ENCODE assay signal across 8 cellular contexts in the genomic region with DNA sequence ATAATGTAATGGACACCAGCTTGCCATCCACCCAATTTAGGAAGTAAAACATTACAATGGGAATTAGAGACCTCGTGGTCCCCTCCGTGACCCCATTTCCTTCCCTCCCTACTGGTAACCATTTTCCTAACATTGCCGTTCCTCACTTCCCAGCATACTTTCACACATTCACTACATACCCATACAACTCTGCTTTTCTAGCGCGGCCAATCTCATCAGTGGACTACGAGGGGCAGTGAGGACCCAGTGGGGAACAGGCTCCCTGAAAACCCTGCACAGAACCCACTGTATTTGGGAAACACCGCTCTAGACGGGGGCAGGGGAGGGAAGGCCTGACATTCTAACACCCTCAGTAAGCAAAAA. TPM values are rescaled to one million over a fixed set of nuclear protein-coding genes. Genes with fewer than 3 reads are reported as not detected.
DNase-seq lines count a peak whose midpoint lies in the region; ATAC-seq, FAIRE-seq and TF ChIP-seq lines count a peak whose summit lies in the region.

No MANE protein-coding gene starts in this region.

- peaks cover 37% of the 10 kb centered on the region for H3K36me3 ChIP-seq in KOPT-K1 (ENCODE audit: insufficient read depth, low read length)
- H3K36me3 ChIP-seq in bronchial epithelial cell (ENCODE audit: control insufficient read depth, insufficient read depth, low read length) = peaks cover 2% of the 10 kb centered on the region
- H3K36me3 ChIP-seq in lung (ENCODE audit: control insufficient read depth in 2 of 2, insufficient read depth in 2 of 2, low read length in 2 of 2) = peaks cover 0 to 4% of the 10 kb centered on the region in 2 donors
- no peaks in the 10 kb centered on the region for H3K36me3 ChIP-seq in urinary bladder (ENCODE audit: insufficient read depth)

- H3K4me1 Mint-ChIP-seq in stimulated activated naive CD8-positive, alpha-beta T cell treated with anti-CD3 and anti-CD28 coated beads, Interleukin-15, Interleukin-2, amounts not matched to agents 100 ng/mL and 50 ng/mL, for 24 hours (ENCODE audit: low read depth) = peaks cover 61% of the 10 kb centered on the region

- H3K27ac ChIP-seq in KOPT-K1 (ENCODE audit: low read depth, low read length, poor library complexity, severe bottlenecking) (peak overlapping the region; percentile 87), lung (ENCODE audit: low read depth in 1 of 2, low read length in 1 of 2) (peak overlapping the region; percentile 83 to 97), urinary bladder (ENCODE audit: low read depth) (no peak overlapping the region)

- H3K9me3 ChIP-seq in KOPT-K1 (ENCODE audit: insufficient read depth, low read length, poor library complexity, severe bottlenecking) (peaks cover 8% of the 10 kb centered on the region), lung (ENCODE audit: control insufficient read depth in 2 of 2, insufficient read depth in 1 of 2, low read length in 1 of 2) (no peaks in the 10 kb centered on the region)

- no peaks in the 10 kb centered on the region for H3K9me3 Mint-ChIP-seq in stimulated activated naive CD8-positive, alpha-beta T cell treated with anti-CD3 and anti-CD28 coated beads, Interleukin-15, Interleukin-2, amounts not matched to agents 100 ng/mL and 50 ng/mL, for 24 hours

- H3K27me3 Mint-ChIP-seq in stimulated activated naive CD8-positive, alpha-beta T cell treated with anti-CD3 and anti-CD28 coated beads, Interleukin-15, Interleukin-2, amounts not matched to agents 100 ng/mL and 50 ng/mL, for 24 hours = no peaks in the 10 kb centered on the region

- peaks cover 35% of the 10 kb centered on the region for H3K36me3 Mint-ChIP-seq in stimulated activated naive CD8-positive, alpha-beta T cell treated with anti-CD3 and anti-CD28 coated beads, Interleukin-15, Interleukin-2, amounts not matched to agents 100 ng/mL and 50 ng/mL, for 24 hours (ENCODE audit: low read depth)

- ATAC-seq in stimulated activated naive CD8-positive, alpha-beta T cell treated with anti-CD3 and anti-CD28 coated beads, Interleukin-15, Interleukin-2, amounts not matched to agents 100 U/mL and 50 U/mL, for 24 hours = no peak
- no peak for ATAC-seq in lung (ENCODE audit: insufficient read depth, low FRiP score)

- H3K4me3 Mint-ChIP-seq in stimulated activated naive CD8-positive, alpha-beta T cell treated with anti-CD3 and anti-CD28 coated beads, Interleukin-15, Interleukin-2, amounts not matched to agents 100 ng/mL and 50 ng/mL, for 24 hours = peak overlapping the region; percentile 93

- no peaks in the 10 kb centered on the region for H3K27me3 ChIP-seq in bronchial epithelial cell (ENCODE audit: control insufficient read depth, insufficient read depth, low read length)
- H3K27me3 ChIP-seq in lung (ENCODE audit: control insufficient read depth, insufficient read depth) = no peaks in the 10 kb centered on the region

- no peak for FAIRE-seq in bronchial epithelial cell (lab: Jason Lieb, UNC)

- peak overlapping the region; percentile 72 for H3K4me3 ChIP-seq in bronchial epithelial cell (ENCODE audit: low read depth, low read length)
- peak overlapping the region; percentile 79 for H3K4me3 ChIP-seq in lung
- H3K4me3 ChIP-seq in urinary bladder (ENCODE audit: low read depth, low read length) = peak overlapping the region; percentile 69

- H3K4me1 ChIP-seq in lung (ENCODE audit: control insufficient read depth in 2 of 2, insufficient read depth in 2 of 2, low read length in 2 of 2) = peaks cover 11 to 19% of the 10 kb centered on the region in 2 donors
- no peaks in the 10 kb centered on the region for H3K4me1 ChIP-seq in urinary bladder (ENCODE audit: insufficient read depth)

- WGBS in lung, 2 donors = 2 to 5% methylated on average over 8 of the region's 8 CpGs
- 10% methylated on average over 8 of the region's 8 CpGs for WGBS in urinary bladder

- TF ChIP-seq CTCF in bronchial epithelial cell (IDR thresholded peaks at IDR 0.05; ENCODE audit: insufficient read depth, low read length, severe bottlenecking) = no peak
- TF ChIP-seq CTCF in lung (IDR thresholded peaks at IDR 0.05; ENCODE audit: control extremely low read depth, extremely low read depth) = no peak

- peak overlapping the region; percentile 97 for H3K27ac Mint-ChIP-seq in stimulated activated naive CD8-positive, alpha-beta T cell treated with anti-CD3 and anti-CD28 coated beads, Interleukin-15, Interleukin-2, amounts not matched to agents 100 ng/mL and 50 ng/mL, for 24 hours

- DNase-seq in stimulated activated naive CD8-positive, alpha-beta T cell treated with anti-CD3 and anti-CD28 coated beads, Interleukin-15, Interleukin-2, amounts not matched to agents 100 U/mL and 50 U/mL, for 24 hours = no peak
- no peak for DNase-seq in bronchial epithelial cell (ENCODE audit: low read depth)
- DNase-seq in lung (ENCODE audit: low spot score) = no peak
- no peak for DNase-seq in NK-92 treated with Interleukin-12 subunit alpha and Interleukin-12 subunit beta, amount 100 ng/mL, for 24 hours (lab: John Stamatoyannopoulos, UW)
- no peak for DNase-seq in stimulated activated CD4-positive, alpha-beta T cell treated with anti-CD3 and anti-CD28 coated beads, Interleukin-15, amount 100 ng/mL, for 24 hours

RNA-seq across cellular contexts. Expression of a gene that starts 1.1 kb away (rescaled TPM):
- total RNA-seq in bronchial epithelial cell (25.5 and 39.3 TPM in 2 replicates), lung (100 to 1,000 TPM; 109 to 122 TPM), urinary bladder (53.0 TPM)
- polyA plus RNA-seq in lung (10 to 100 TPM; 26.9 to 92.5 TPM), urinary bladder (26.3 TPM)

RNA-seq across cellular contexts. Expression of a gene that starts 53.9 kb away (rescaled TPM):
- total RNA-seq in bronchial epithelial cell = 3.1 and 5.5 TPM in 2 replicates
- total RNA-seq in lung = 10 to 100 TPM in 1 of 2 donors, 1 to 10 TPM in 1; 7.6 to 23.4 TPM
- 1 to 10 TPM; 5.8 to 8.9 TPM for polyA plus RNA-seq in lung
- total RNA-seq in urinary bladder = 31.4 TPM
- polyA plus RNA-seq in urinary bladder = 2.2 TPM
